ENCODE assay signal across 14 cellular contexts in genomic region chr11:43515090-43515489, GRCh38.
DNase-seq lines count a peak whose midpoint lies in the region; ATAC-seq and TF ChIP-seq lines count a peak whose summit lies in the region.
"Had no signal": no experiment of that assay in that cellular context is flagged by ENCODE, and none has a peak within 500 bp of the region (broad histone marks: within the 10 kb centered on the region; RNA-seq: fewer than 3 reads in every experiment).

No MANE protein-coding gene starts in this region.

- H3K4me3 Mint-ChIP-seq in endothelial cell (ENCODE audit: unreplicated experiment) (no peak overlapping the region), T-cell (no peak overlapping the region)
- H3K4me3 Mint-ChIP-seq: activated naive CD4-positive, alpha-beta T cell treated with anti-CD3 and anti-CD28 coated beads, Interleukin-2, amount 50 U/mL, for 24 hours had no signal

- no peaks in the 10 kb centered on the region for H3K9me3 ChIP-seq in OCI-LY1 (ENCODE audit: low read length)

- no peaks in the 10 kb centered on the region for H3F3A ChIP-seq in OCI-LY1 (ENCODE audit: insufficient read depth, low read length)

- DNase-seq in 8988T (peak; percentile 45), GM13976 (ENCODE audit: low spot score) (peak; percentile 32), endothelial cell (ENCODE audit: low spot score) (peak; percentile 24), T-cell (no peak), NCI-H1694 treated with DMSO at 0.1 percent for 48 hours (lab: John Stamatoyannopoulos, UW) (no peak), T1000 (lab: John Stamatoyannopoulos, UW) (no peak)
- DNase-seq: NCI-H1105; SHP77 treated with DMSO at 0.1 percent for 48 hours; stimulated activated CD4-positive, alpha-beta T cell treated with anti-CD3 and anti-CD28 coated beads, Interleukin-2, amount 100 ng/mL, for 24 hours; stomach had no signal

- peaks cover 9% of the 10 kb centered on the region for H3K27me3 Mint-ChIP-seq in endothelial cell (ENCODE audit: unreplicated experiment)
- H3K27me3 Mint-ChIP-seq in T-cell = peaks cover 17 to 20% of the 10 kb centered on the region in 2 donors

- H2AFZ ChIP-seq in OCI-LY1 (ENCODE audit: low read length) = no peak overlapping the region

- no peak overlapping the region for H3K4me3 ChIP-seq in OCI-LY1 (ENCODE audit: low read depth, low read length, poor library complexity, severe bottlenecking)
- H3K4me3 ChIP-seq: BLaER1, stomach had no signal

- no peak overlapping the region for H3K4me2 ChIP-seq in OCI-LY1 (ENCODE audit: low read length)
- H3K4me2 ChIP-seq: BLaER1 had no signal

- no peaks in the 10 kb centered on the region for H3K79me2 ChIP-seq in OCI-LY1 (ENCODE audit: insufficient read depth, low read length)

- no peak overlapping the region for H3K9ac ChIP-seq in OCI-LY1 (ENCODE audit: low read length)
- H3K9ac ChIP-seq: BLaER1 had no signal

- no peaks in the 10 kb centered on the region for H3K36me3 ChIP-seq in OCI-LY1 (ENCODE audit: insufficient read depth, low read length)
- H3K36me3 ChIP-seq: BLaER1, stomach had no signal

- H3K36me3 Mint-ChIP-seq in endothelial cell (ENCODE audit: low read depth, unreplicated experiment) (no peaks in the 10 kb centered on the region), T-cell (no peaks in the 10 kb centered on the region)
- H3K36me3 Mint-ChIP-seq: activated naive CD4-positive, alpha-beta T cell treated with anti-CD3 and anti-CD28 coated beads, Interleukin-2, amount 50 U/mL, for 24 hours had no signal

- no peaks in the 10 kb centered on the region for H3K9me2 ChIP-seq in OCI-LY1 (ENCODE audit: low read depth, low read length)

- no peaks in the 10 kb centered on the region for H3K4me1 Mint-ChIP-seq in endothelial cell (ENCODE audit: unreplicated experiment)
- H3K4me1 Mint-ChIP-seq in T-cell = no peaks in the 10 kb centered on the region
- H3K4me1 Mint-ChIP-seq: activated naive CD4-positive, alpha-beta T cell treated with anti-CD3 and anti-CD28 coated beads, Interleukin-2, amount 50 U/mL, for 24 hours had no signal

- in situ Hi-C loops in GM13976 (cut with MboI; ENCODE audit: low sequenced_read_pairs, unreplicated experiment) = no loop called here

- no peaks in the 10 kb centered on the region; the same call in 1 of the 2 replicates for H3K27me3 ChIP-seq in OCI-LY1 (ENCODE audit: insufficient read depth, low read length)
- H3K27me3 ChIP-seq: BLaER1 had no signal

- TF ChIP-seq CTCF in GM13976 (IDR thresholded peaks at IDR 0.05; ENCODE audit: borderline replicate concordance, control extremely low read depth, extremely low read depth, insufficient read depth, missing control alignments) (no peak), OCI-LY1 (IDR thresholded peaks at IDR 0.05; ENCODE audit: low read length) (peak; percentile 34; the same call in 1 of the 2 replicates), endothelial cell (IDR thresholded peaks at IDR 0.05; ENCODE audit: unreplicated experiment) (no peak)

- CTCF ChIA-PET in T-cell (lab: Charles Lee) = no interaction called here

- H3K27ac ChIP-seq in OCI-LY1 (ENCODE audit: low read depth, low read length, poor library complexity, severe bottlenecking) = no peak overlapping the region
- H3K27ac ChIP-seq: BLaER1, stomach had no signal

- no peak for ATAC-seq in T-cell (replicated peaks in 1 of 4)
- ATAC-seq in GM19035 (IDR thresholded peaks at IDR 0.05; ENCODE audit: unreplicated experiment) = no peak

- H3K9me3 Mint-ChIP-seq in endothelial cell (ENCODE audit: unreplicated experiment) (peaks cover 3% of the 10 kb centered on the region), T-cell (peaks cover 0 to under 1% (median 0%) of the 10 kb centered on the region in 3 donors)
- H3K9me3 Mint-ChIP-seq: activated naive CD4-positive, alpha-beta T cell treated with anti-CD3 and anti-CD28 coated beads, Interleukin-2, amount 50 U/mL, for 24 hours had no signal

- H3K4me1 ChIP-seq in OCI-LY1 (ENCODE audit: insufficient read depth, low read length, severe bottlenecking) = no peaks in the 10 kb centered on the region
- H3K4me1 ChIP-seq: BLaER1, stomach had no signal

- no peak overlapping the region for H3K27ac Mint-ChIP-seq in endothelial cell (ENCODE audit: unreplicated experiment)
- no peak overlapping the region for H3K27ac Mint-ChIP-seq in T-cell
- H3K27ac Mint-ChIP-seq: activated naive CD4-positive, alpha-beta T cell treated with anti-CD3 and anti-CD28 coated beads, Interleukin-2, amount 50 U/mL, for 24 hours had no signal

- H4K20me1 ChIP-seq in OCI-LY1 (ENCODE audit: insufficient read depth, low read length) = no peaks in the 10 kb centered on the region
- H4K20me1 ChIP-seq: BLaER1 had no signal

- POLR2A ChIA-PET in T-cell (lab: Charles Lee) = no interaction called here

Comparison
In these comparisons a context has a peak if more than half of its experiments do, and no peak if none do; other contexts are left out.
1. DNase-seq: peak in 8988T (single experiment), GM13976 (single experiment) and endothelial cell (single experiment); none in T-cell (0 of 34), NCI-H1694 treated with DMSO at 0.1 percent for 48 hours (single experiment) and T1000 (single experiment).